8 cellular contexts compared by ENCODE assay signal in the genomic region with DNA sequence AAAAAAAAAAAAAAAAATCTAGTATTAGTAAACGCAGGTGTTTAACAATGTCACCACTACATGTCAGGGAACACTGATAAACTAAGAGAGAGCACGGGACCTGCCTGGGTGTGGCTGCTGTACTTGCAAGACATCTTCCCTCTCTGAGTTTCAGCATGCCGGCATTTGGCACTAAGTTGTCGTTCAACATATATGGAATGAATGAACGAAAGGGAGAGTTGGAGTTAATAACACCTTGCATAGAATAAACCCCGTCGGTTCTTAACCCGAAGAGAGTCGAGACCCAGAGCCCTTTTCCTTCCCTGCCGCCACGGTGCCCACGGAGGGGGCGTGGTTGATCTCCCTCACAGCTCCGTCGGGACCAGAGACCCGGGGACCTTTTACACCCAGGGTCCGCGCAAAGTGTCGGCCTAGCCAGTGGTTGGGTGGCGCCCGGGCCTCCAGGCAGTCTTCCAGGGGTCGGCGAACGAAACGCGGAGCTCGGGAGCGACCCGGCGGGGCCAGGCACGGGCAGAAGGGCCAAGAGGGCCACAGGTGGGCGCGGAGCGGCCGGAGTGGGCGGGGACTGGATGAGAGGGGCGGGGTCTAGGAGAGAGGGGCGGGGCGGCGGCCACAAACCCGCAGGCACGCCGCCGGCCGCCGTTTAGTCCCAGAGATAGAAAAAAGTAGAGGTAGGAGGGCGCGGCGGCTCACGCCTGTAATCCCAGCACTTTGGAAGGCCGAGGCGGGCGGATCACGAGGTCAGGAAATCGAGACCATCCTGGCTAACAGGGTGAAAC. TPM values are rescaled to one million over a fixed set of nuclear protein-coding genes. Genes with fewer than 3 reads are reported as not detected.
DNase-seq lines count a peak whose midpoint lies in the region; ATAC-seq and TF ChIP-seq lines count a peak whose summit lies in the region.

No MANE protein-coding gene starts in this region.

- H3K36me3 ChIP-seq in ectodermal cell (ENCODE audit: control insufficient read depth, insufficient read depth, low read length): peaks cover 4% of the 10 kb centered on the region

- POLR2A ChIA-PET in activated CD4-positive, alpha-beta memory T cell treated with anti-CD3 and anti-CD28 coated beads for 36 hours (lab: Charles Lee): interaction anchor here (0.6 to 1.5 kb wide), 5 partner anchors 24 to 188 kb away, joined by 3 to 6 read pairs (median 4); a partner anchor contains a TSS

- in situ Hi-C loops in GM13976 (cut with MboI; ENCODE audit: low sequenced_read_pairs, unreplicated experiment): no loop called here

- no peaks in the 10 kb centered on the region for H3K4me1 ChIP-seq in ectodermal cell (ENCODE audit: control insufficient read depth, insufficient read depth, low read length)

- H3K9me3 ChIP-seq in ectodermal cell (ENCODE audit: control insufficient read depth, low read length): no peaks in the 10 kb centered on the region

- TF ChIP-seq CTCF in GM13976 (IDR thresholded peaks at IDR 0.05; ENCODE audit: borderline replicate concordance, control extremely low read depth, extremely low read depth, insufficient read depth, missing control alignments): no peak

- DNase-seq in GM13976 (ENCODE audit: low spot score) (peak; percentile 96), NCI-H345 (lab: John Stamatoyannopoulos, UW) (peak; percentile 73), medulla oblongata (ENCODE audit: extremely low spot score) (peak; percentile 33)
- DNase-seq in activated CD4-positive, alpha-beta memory T cell treated with anti-CD3 and anti-CD28 coated beads for 36 hours: peak; percentile 71
- DNase-seq in stimulated activated CD4-positive, alpha-beta T cell treated with anti-CD3 and anti-CD28 coated beads, TNF-alpha, amount 100 ng/mL, for 48 hours (ENCODE audit: low read depth in 3 of 3): peak; percentile 37 to 67 (median 43)

- H3K4me3 ChIP-seq in ectodermal cell (ENCODE audit: insufficient read depth, low read depth, low read length): peak overlapping the region; percentile 98

- no peak overlapping the region for H3K27ac ChIP-seq in ectodermal cell (ENCODE audit: insufficient read depth, low read depth, low read length, poor library complexity, severe bottlenecking)

- H3K27me3 Mint-ChIP-seq in activated CD4-positive, alpha-beta memory T cell treated with anti-CD3 and anti-CD28 coated beads for 36 hours: no peaks in the 10 kb centered on the region

- H3K9me3 Mint-ChIP-seq in activated CD4-positive, alpha-beta memory T cell treated with anti-CD3 and anti-CD28 coated beads for 36 hours: no peaks in the 10 kb centered on the region

- H3K4me1 Mint-ChIP-seq in activated CD4-positive, alpha-beta memory T cell treated with anti-CD3 and anti-CD28 coated beads for 36 hours (ENCODE audit: low read depth): peaks cover 18% of the 10 kb centered on the region

- 10 to 11% methylated on average over 55 of the region's 55 CpGs for WGBS in ectodermal cell, 2 experiments

- intact Hi-C loops in activated CD4-positive, alpha-beta memory T cell treated with anti-CD3 and anti-CD28 coated beads for 36 hours (cut with micrococcal nuclease): loop anchor here (1.0 to 2.0 kb wide), 6 partner anchors 25 to 245 kb away; a partner anchor contains a TSS

- H3K27me3 ChIP-seq in ectodermal cell (ENCODE audit: control insufficient read depth, insufficient read depth, low read length, poor library complexity, severe bottlenecking): peaks cover 19% of the 10 kb centered on the region

- CTCF ChIA-PET in activated CD4-positive, alpha-beta memory T cell treated with anti-CD3 and anti-CD28 coated beads for 36 hours (lab: Charles Lee): interaction anchor here (1.0 to 1.9 kb wide), 12 partner anchors 9 to 261 kb away, joined by 3 to 17 read pairs (median 4); a partner anchor contains a TSS

- H3K4me3 Mint-ChIP-seq in activated CD4-positive, alpha-beta memory T cell treated with anti-CD3 and anti-CD28 coated beads for 36 hours: peak overlapping the region; percentile 98

- peaks cover 6% of the 10 kb centered on the region for H3K36me3 Mint-ChIP-seq in activated CD4-positive, alpha-beta memory T cell treated with anti-CD3 and anti-CD28 coated beads for 36 hours

- peak overlapping the region; percentile 83 for H3K27ac Mint-ChIP-seq in activated CD4-positive, alpha-beta memory T cell treated with anti-CD3 and anti-CD28 coated beads for 36 hours

- ATAC-seq in HG02840 (IDR thresholded peaks at IDR 0.05; ENCODE audit: low FRiP score, unreplicated experiment) (peak; percentile 52), GM18873 (IDR thresholded peaks at IDR 0.05; ENCODE audit: low FRiP score, unreplicated experiment) (no peak)

RNA-seq across cellular contexts. Expression of a gene that starts 0.8 kb away (rescaled TPM):
- 10 to 100 TPM; 66.0 to 67.6 TPM for total RNA-seq in activated CD4-positive, alpha-beta memory T cell treated with anti-CD3 and anti-CD28 coated beads for 36 hours
- 76.3 TPM for polyA plus RNA-seq in ectodermal cell (2013, experiment 1 of 4)
- 63.4 TPM for polyA plus RNA-seq in ectodermal cell (2013, experiment 2 of 4)
- polyA plus RNA-seq in ectodermal cell (2013, experiment 3 of 4): 62.4 TPM
- 72.6 TPM for polyA plus RNA-seq in ectodermal cell (2013, experiment 4 of 4)

RNA-seq across cellular contexts. Expression of a gene that starts 25.1 kb away (rescaled TPM):
- total RNA-seq in activated CD4-positive, alpha-beta memory T cell treated with anti-CD3 and anti-CD28 coated beads for 36 hours: 100 to 1,000 TPM; 116 to 121 TPM
- 110 TPM for polyA plus RNA-seq in ectodermal cell (2013, experiment 1 of 4)
- polyA plus RNA-seq in ectodermal cell (2013, experiment 2 of 4): 114 TPM
- 74.0 TPM for polyA plus RNA-seq in ectodermal cell (2013, experiment 3 of 4)
- polyA plus RNA-seq in ectodermal cell (2013, experiment 4 of 4): 82.9 TPM

Comparison
In these comparisons a context has a peak if more than half of its experiments do, and no peak if none do; other contexts are left out.
1. DNase-seq: peak in every context shown above with its lines; median percentile 96 in GM13976; 73 in NCI-H345; 71 in activated CD4-positive, alpha-beta memory T cell treated with anti-CD3 and anti-CD28 coated beads for 36 hours; 43 in stimulated activated CD4-positive, alpha-beta T cell treated with anti-CD3 and anti-CD28 coated beads, TNF-alpha, amount 100 ng/mL, for 48 hours; 33 in medulla oblongata.